ENCODE assay signal across 27 cellular contexts in the genomic region with DNA sequence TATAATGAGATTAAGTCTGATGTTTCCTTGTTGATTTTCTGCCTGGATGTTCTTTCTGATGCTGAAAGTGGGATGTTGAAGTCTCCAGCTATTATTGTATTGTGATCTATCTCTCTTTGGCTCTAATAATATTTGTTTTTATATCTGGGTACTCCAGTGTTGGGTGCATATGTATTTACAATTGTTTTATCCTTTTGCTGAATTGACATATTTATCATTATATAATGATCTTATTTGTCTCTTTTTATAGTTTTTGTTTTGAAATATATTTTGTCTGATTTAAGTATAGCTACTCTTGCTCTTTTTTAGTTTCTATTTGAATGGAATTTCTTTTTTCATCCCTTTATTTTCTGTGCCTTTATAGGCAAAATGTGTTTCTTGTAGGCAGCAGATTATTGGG.
"Had no signal": no experiment of that assay in that cellular context is flagged by ENCODE, and none has a peak within 500 bp of the region (broad histone marks: within the 10 kb centered on the region; RNA-seq: fewer than 3 reads in every experiment).

No MANE protein-coding gene starts in this region.

- FAIRE-seq: urothelium cell line had no signal

- ATAC-seq: natural killer cell; psoas muscle; right cardiac atrium; sciatic nerve; stimulated activated memory B cell treated with anti-CD40 and anti-IgM and Interleukin-4, amounts not matched to agents 10 μg/mL and 1 μg/mL and 100 μg/mL, for 72 hours had no signal

- DNase-seq: natural killer cell; occipital lobe; ovary; posterior cingulate gyrus; psoas muscle; right cardiac atrium; spleen; stimulated activated CD4-positive, alpha-beta T cell treated with anti-CD3 and anti-CD28 coated beads, Interleukin-12 subunit alpha, Interleukin-12 subunit beta, amount 100 ng/mL, for 4 hours; stimulated activated CD4-positive, alpha-beta T cell treated with anti-CD3 and anti-CD28 coated beads, Interleukin-1b, Interleukin-23, amount 100 ng/mL, for 48 hours; stimulated activated CD4-positive, alpha-beta T cell treated with anti-CD3 and anti-CD28 coated beads, Interleukin-4, amount 100 ng/mL, for 1 hour; stimulated activated CD4-positive, alpha-beta T cell treated with anti-CD3 and anti-CD28 coated beads, Interleukin-4, amount 100 ng/mL, for 4 hours; stimulated activated CD8-positive, alpha-beta memory T cell treated with anti-CD3 and anti-CD28 coated beads, Interleukin-4, amount 100 ng/mL, for 48 hours; stimulated activated naive CD4-positive, alpha-beta T cell; stomach; thyroid gland; trophoblast cell; upper lobe of left lung had no signal

- H3K4me3 ChIP-seq: neural progenitor cell, ovary, psoas muscle, skin epidermis, smooth muscle cell, spleen, stomach, thoracic aorta, thyroid gland, tibial nerve, upper lobe of left lung, vagina had no signal

- H3K4me2 ChIP-seq: neural progenitor cell, smooth muscle cell had no signal

- H3K27ac ChIP-seq: neural progenitor cell, ovary, parathyroid adenoma, psoas muscle, skin epidermis, spleen, stomach, thoracic aorta, thyroid gland, tibial nerve, upper lobe of left lung, vagina had no signal

- H3K79me2 ChIP-seq: parathyroid adenoma had no signal

- H3K9me3 ChIP-seq: ovary, psoas muscle, thyroid gland, tibial nerve, upper lobe of left lung, vagina had no signal

- H3K27me3 ChIP-seq: neural progenitor cell, ovary, spleen, stomach, thyroid gland, tibial nerve, upper lobe of left lung, vagina had no signal

- H3K4me1 ChIP-seq: neural progenitor cell, parathyroid adenoma, psoas muscle, spleen, stomach, thyroid gland, tibial nerve, upper lobe of left lung, vagina had no signal

- H3K36me3 ChIP-seq: neural progenitor cell, ovary, spleen, stomach, thoracic aorta, thyroid gland, tibial nerve, upper lobe of left lung, vagina had no signal

- H3K9ac ChIP-seq: neural progenitor cell, parathyroid adenoma had no signal

- H2AFZ ChIP-seq: neural progenitor cell, parathyroid adenoma had no signal
